In genomic region chr15:80106051-80106450, GRCh38 we compare ENCODE assay signal across 19 cellular contexts. TPM values are rescaled to one million over a fixed set of nuclear protein-coding genes. Genes with fewer than 3 reads are reported as not detected.
A peak's percentile ranks its signal among the peaks of the same experiment; 100 is the strongest.
DNase-seq lines count a peak whose midpoint lies in the region; ATAC-seq, FAIRE-seq and TF ChIP-seq lines count a peak whose summit lies in the region.
"Had no signal": no experiment of that assay in that cellular context is flagged by ENCODE, and none has a peak within 500 bp of the region (broad histone marks: within the 10 kb centered on the region; RNA-seq: fewer than 3 reads in every experiment).

No MANE protein-coding gene starts in this region.

- H2AFZ ChIP-seq in hepatocyte = no peak overlapping the region

- H3K4me1 Mint-ChIP-seq in CD4-positive, CD25-positive, alpha-beta regulatory T cell = peaks cover 36 to 75% (median 62%) of the 10 kb centered on the region in 4 donors

- no peak for DNase-seq in CD4-positive, CD25-positive, alpha-beta regulatory T cell
- DNase-seq in M059J (ENCODE audit: low read depth) (peak; percentile 64), bronchial epithelial cell (ENCODE audit: low read depth) (peak; percentile 50), hepatocyte (ENCODE audit: low spot score) (no peak), DMS53 (lab: John Stamatoyannopoulos, UW) (no peak), SHP77 (lab: John Stamatoyannopoulos, UW) (no peak), GOT3 (lab: John Stamatoyannopoulos, UW) (no peak)
- DNase-seq in activated CD8-positive, alpha-beta memory T cell treated with anti-CD3 and anti-CD28 coated beads, Interleukin-2, amount 50 U/mL, for 4 hours = no peak
- DNase-seq: activated CD4-positive, alpha-beta memory T cell treated with anti-CD3 and anti-CD28 coated beads, Interleukin-2, amount 10 ng/mL, durations not matched to agents 7 days and 5 days; DMS 273 treated with DMSO at 0.1 percent for 48 hours; endodermal cell; Kasumi-1; NCI-H1417 treated with DMSO at 0.1 percent for 48 hours; RPMI8226; T-helper 1 cell; testis; WERI-Rb-1 had no signal

- H3K27ac Mint-ChIP-seq in CD4-positive, CD25-positive, alpha-beta regulatory T cell = peak overlapping the region in 1 of 3 donors; percentile 61
- H3K27ac Mint-ChIP-seq: activated CD4-positive, alpha-beta memory T cell treated with anti-CD3 and anti-CD28 coated beads, Interleukin-2, amount 10 ng/mL, durations not matched to agents 7 days and 5 days had no signal

- H3K27me3 ChIP-seq in CD4-positive, CD25-positive, alpha-beta regulatory T cell (ENCODE audit: control insufficient read depth, insufficient read depth, low read length) = no peaks in the 10 kb centered on the region
- no peaks in the 10 kb centered on the region for H3K27me3 ChIP-seq in bronchial epithelial cell (ENCODE audit: control insufficient read depth, insufficient read depth, low read length)
- H3K27me3 ChIP-seq in hepatocyte = no peaks in the 10 kb centered on the region
- H3K27me3 ChIP-seq: BLaER1 treated with 17β-estradiol and CSF1 and Interleukin-3, amounts not matched to agents 10 nM and 100 nM; testis had no signal

- peaks cover 11% of the 10 kb centered on the region for H3K4me1 ChIP-seq in CD4-positive, CD25-positive, alpha-beta regulatory T cell (ENCODE audit: control insufficient read depth, insufficient read depth, low read length, poor library complexity, severe bottlenecking)
- peaks cover 20% of the 10 kb centered on the region for H3K4me1 ChIP-seq in hepatocyte (ENCODE audit: insufficient read depth)

- no peaks in the 10 kb centered on the region for H3K9me3 ChIP-seq in CD4-positive, CD25-positive, alpha-beta regulatory T cell (ENCODE audit: control insufficient read depth in 2 of 2, low read length in 2 of 2)
- H3K9me3 ChIP-seq in hepatocyte (ENCODE audit: low read depth) = no peaks in the 10 kb centered on the region
- H3K9me3 ChIP-seq: BLaER1 treated with 17β-estradiol and CSF1 and Interleukin-3, amounts not matched to agents 10 nM and 100 nM; testis had no signal

- ATAC-seq in CD4-positive, CD25-positive, alpha-beta regulatory T cell (ENCODE audit: low read depth in 2 of 2) = no peak

- no peak overlapping the region for H3K4me3 Mint-ChIP-seq in CD4-positive, CD25-positive, alpha-beta regulatory T cell
- H3K4me3 Mint-ChIP-seq: activated CD4-positive, alpha-beta memory T cell treated with anti-CD3 and anti-CD28 coated beads, Interleukin-2, amount 10 ng/mL, durations not matched to agents 7 days and 5 days; endodermal cell had no signal

- H4K20me1 ChIP-seq in hepatocyte (ENCODE audit: insufficient read depth, poor library complexity, severe bottlenecking) = peaks cover 47% of the 10 kb centered on the region

- 93% methylated on average over 4 of the region's 4 CpGs for WGBS in hepatocyte (ENCODE audit: low lambda C conversion rate, missing lambda C conversion rate)

- H3K27ac ChIP-seq in CD4-positive, CD25-positive, alpha-beta regulatory T cell (ENCODE audit: insufficient read depth, low read length, poor library complexity, severe bottlenecking) = no peak overlapping the region
- peak overlapping the region; percentile 63 for H3K27ac ChIP-seq in hepatocyte
- H3K27ac ChIP-seq: BLaER1 treated with 17β-estradiol and CSF1 and Interleukin-3, amounts not matched to agents 10 nM and 100 nM; testis; WERI-Rb-1 had no signal

- no peak for FAIRE-seq in bronchial epithelial cell (lab: Jason Lieb, UNC)

- H3K4me2 ChIP-seq in hepatocyte = peak overlapping the region; percentile 18

- no peaks in the 10 kb centered on the region for H3K27me3 Mint-ChIP-seq in CD4-positive, CD25-positive, alpha-beta regulatory T cell
- H3K27me3 Mint-ChIP-seq: activated CD4-positive, alpha-beta memory T cell treated with anti-CD3 and anti-CD28 coated beads, Interleukin-2, amount 10 ng/mL, durations not matched to agents 7 days and 5 days had no signal

- H3K4me3 ChIP-seq in CD4-positive, CD25-positive, alpha-beta regulatory T cell (ENCODE audit: low read depth, low read length) = peak overlapping the region; percentile 34
- H3K4me3 ChIP-seq in bronchial epithelial cell (ENCODE audit: low read depth, low read length) (no peak overlapping the region), hepatocyte (no peak overlapping the region)
- H3K4me3 ChIP-seq: BLaER1 treated with 17β-estradiol and CSF1 and Interleukin-3, amounts not matched to agents 10 nM and 100 nM; lung; testis had no signal

- peaks cover 91% of the 10 kb centered on the region for H3K79me2 ChIP-seq in hepatocyte

- no peaks in the 10 kb centered on the region for H3K36me3 ChIP-seq in CD4-positive, CD25-positive, alpha-beta regulatory T cell (ENCODE audit: control insufficient read depth, insufficient read depth, low read length)
- no peaks in the 10 kb centered on the region for H3K36me3 ChIP-seq in bronchial epithelial cell (ENCODE audit: control insufficient read depth, insufficient read depth, low read length)
- H3K36me3 ChIP-seq in hepatocyte (replicated peaks; ENCODE audit: insufficient read depth, low read depth) = no peaks in the 10 kb centered on the region

- no peak for TF ChIP-seq CTCF in bronchial epithelial cell (IDR thresholded peaks at IDR 0.05; ENCODE audit: insufficient read depth, low read length, severe bottlenecking)
- TF ChIP-seq CTCF in hepatocyte (IDR thresholded peaks at IDR 0.05; ENCODE audit: poor library complexity) = no peak

- H3K36me3 Mint-ChIP-seq in CD4-positive, CD25-positive, alpha-beta regulatory T cell = peaks cover 3% of the 10 kb centered on the region

- H3K9me3 Mint-ChIP-seq in CD4-positive, CD25-positive, alpha-beta regulatory T cell = no peaks in the 10 kb centered on the region
- H3K9me3 Mint-ChIP-seq: activated CD4-positive, alpha-beta memory T cell treated with anti-CD3 and anti-CD28 coated beads, Interleukin-2, amount 10 ng/mL, durations not matched to agents 7 days and 5 days; endodermal cell had no signal

- no peaks in the 10 kb centered on the region for H3K9me2 ChIP-seq in hepatocyte (replicated peaks; ENCODE audit: insufficient read depth)

RNA-seq across cellular contexts. Expression of gene ZFAND6, which starts 46.6 kb away (rescaled TPM):
- total RNA-seq in CD4-positive, CD25-positive, alpha-beta regulatory T cell = 94.7 TPM
- 100 to 1,000 TPM; 107 to 124 (median 117) TPM for polyA plus RNA-seq in CD4-positive, CD25-positive, alpha-beta regulatory T cell
- total RNA-seq in M059J (2014; rRNA removed; shearing (Covaris generic)) = 177 and 184 TPM in 2 replicates
- total RNA-seq in bronchial epithelial cell (186 and 218 TPM in 2 replicates), hepatocyte (160 and 187 TPM in 2 replicates)
- 104 and 113 TPM in 2 replicates for polyA plus RNA-seq in hepatocyte

RNA-seq across cellular contexts. Expression of gene FAH, which starts 46.7 kb away (rescaled TPM):
- 4.3 TPM for total RNA-seq in CD4-positive, CD25-positive, alpha-beta regulatory T cell
- polyA plus RNA-seq in CD4-positive, CD25-positive, alpha-beta regulatory T cell = 1 to 10 TPM; 2.0 to 2.6 (median 2.3) TPM
- total RNA-seq in M059J (2014; rRNA removed; shearing (Covaris generic)) = 40.4 and 50.0 TPM in 2 replicates
- 21.6 and 23.4 TPM in 2 replicates for total RNA-seq in bronchial epithelial cell
- 58.0 and 235 TPM in 2 replicates for total RNA-seq in hepatocyte
- 88.1 and 90.5 TPM in 2 replicates for polyA plus RNA-seq in hepatocyte

Comparison
In these comparisons a context has a peak if more than half of its experiments do, and no peak if none do; other contexts are left out.
1. DNase-seq: peak in M059J (single experiment) and bronchial epithelial cell (single experiment); none in CD4-positive, CD25-positive, alpha-beta regulatory T cell (0 of 3), hepatocyte (single experiment), activated CD8-positive, alpha-beta memory T cell treated with anti-CD3 and anti-CD28 coated beads, Interleukin-2, amount 50 U/mL, for 4 hours (single experiment), DMS53 (single experiment), SHP77 (0 of 2) and GOT3 (single experiment).